Comparison of ENCODE assay signal across 1 cellular context in genomic region chr13:73056054-73056962, GRCh38.
TF ChIP-seq lines count a peak whose summit lies in the region.

No MANE protein-coding gene starts in this region.

TF ChIP-seq in HepG2, 621 proteins besides CTCF, POLR2A, EP300 and RAD21 (continued from another document and continues in another):
- TF ChIP-seq THAP8 (CRISPR knock-in tag; IDR thresholded peaks at IDR 0.05; ENCODE audit: borderline replicate concordance) (no peak), ZNF691 (CRISPR knock-in tag; IDR thresholded peaks at IDR 0.05; ENCODE audit: borderline replicate concordance, low read depth) (no peak), CSRNP2 (CRISPR knock-in tag; conservative IDR thresholded peaks at IDR 0.05; ENCODE audit: low read depth) (no peak), PAF1 (CRISPR knock-in tag; IDR thresholded peaks at IDR 0.05) (no peak), ZNF276 (CRISPR knock-in tag; IDR thresholded peaks at IDR 0.05; ENCODE audit: low read depth) (no peak), ZNF652 (CRISPR knock-in tag; IDR thresholded peaks at IDR 0.05; ENCODE audit: borderline replicate concordance, low read depth) (peak; percentile 89), NFIC (IDR thresholded peaks at IDR 0.05; ENCODE audit: low read length) (peak; percentile 52; the same call in 1 of the 2 replicates), BCL6 (CRISPR knock-in tag; IDR thresholded peaks at IDR 0.05) (0 out of 2 replicates have a peak, but pooled peaks have one; percentile 19), ZNF512B (CRISPR knock-in tag; IDR thresholded peaks at IDR 0.05; ENCODE audit: borderline replicate concordance) (no peak), ZNF282 (IDR thresholded peaks at IDR 0.05; ENCODE audit: partially characterized antibody) (no peak), ZBTB1 (CRISPR knock-in tag; IDR thresholded peaks at IDR 0.05; ENCODE audit: borderline replicate concordance) (no peak), TEAD3 (CRISPR knock-in tag; optimal IDR thresholded peaks at IDR 0.05; ENCODE audit: borderline replicate concordance) (no peak), TOPORS (CRISPR knock-in tag; IDR thresholded peaks at IDR 0.05) (no peak), NFKB2 (CRISPR knock-in tag; IDR thresholded peaks at IDR 0.05; ENCODE audit: borderline replicate concordance) (no peak), ZBTB44 (CRISPR knock-in tag; IDR thresholded peaks at IDR 0.05) (no peak), SMAD3 (CRISPR knock-in tag; IDR thresholded peaks at IDR 0.05) (no peak), ZNF263 (CRISPR knock-in tag; IDR thresholded peaks at IDR 0.05) (no peak), RARA (CRISPR knock-in tag; IDR thresholded peaks at IDR 0.05) (0 out of 2 replicates have a peak, but pooled peaks have one; percentile 7), HDAC2 (CRISPR knock-in tag; IDR thresholded peaks at IDR 0.05) (no peak), FOSL2 (CRISPR knock-in tag; IDR thresholded peaks at IDR 0.05) (peak; percentile 21; the same call in 1 of the 2 replicates), FOXP1 (IDR thresholded peaks at IDR 0.05) (no peak), FOXP1 (CRISPR knock-in tag; IDR thresholded peaks at IDR 0.05) (0 out of 2 replicates have a peak, but pooled peaks have one; percentile 17), ARID5B (CRISPR knock-in tag; IDR thresholded peaks at IDR 0.05) (peak; percentile 37; the same call in 1 of the 2 replicates), ZNF567 (CRISPR knock-in tag; IDR thresholded peaks at IDR 0.05; ENCODE audit: borderline replicate concordance) (no peak), SNRNP70 (IDR thresholded peaks at IDR 0.05; ENCODE audit: low read depth, low read length) (no peak), PRDM15 (CRISPR knock-in tag; IDR thresholded peaks at IDR 0.05) (no peak), HIC2 (CRISPR knock-in tag; IDR thresholded peaks at IDR 0.05; ENCODE audit: low read depth) (no peak), ZNF224 (CRISPR knock-in tag; IDR thresholded peaks at IDR 0.05) (no peak), CBX2 (IDR thresholded peaks at IDR 0.05; ENCODE audit: low read depth, low read length) (peak; percentile 72), CBX2 (CRISPR knock-in tag; IDR thresholded peaks at IDR 0.05; ENCODE audit: low read depth) (no peak), HMGA1 (CRISPR knock-in tag; conservative IDR thresholded peaks at IDR 0.05) (no peak), AFF4 (CRISPR knock-in tag; IDR thresholded peaks at IDR 0.05) (no peak)
